ENCODE assay signal across 22 cellular contexts in the genomic region with DNA sequence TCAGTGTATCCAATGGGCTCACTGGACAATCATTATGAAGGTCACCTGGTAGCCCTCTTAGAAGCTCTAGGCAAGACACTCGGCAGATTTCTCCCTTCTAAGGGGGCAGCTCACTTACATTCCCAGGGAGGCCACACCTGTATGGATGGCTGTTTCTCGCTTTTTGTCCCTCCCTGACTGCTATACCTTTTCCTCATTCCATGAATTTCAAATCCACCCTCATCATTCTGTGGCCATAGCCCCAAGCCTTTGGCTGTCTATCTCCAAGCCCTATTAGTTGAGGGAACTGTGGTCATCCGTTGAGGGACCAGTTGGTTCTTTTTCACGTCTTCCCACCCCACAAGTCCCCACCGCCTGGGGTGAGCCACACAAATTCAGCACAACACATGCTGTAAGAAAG.
"Had no signal": no experiment of that assay in that cellular context is flagged by ENCODE, and none has a peak within 500 bp of the region (broad histone marks: within the 10 kb centered on the region; RNA-seq: fewer than 3 reads in every experiment).

No MANE protein-coding gene starts in this region.

- H3K36me3 ChIP-seq: gastrocnemius medialis, right atrium auricular region had no signal

- H3K4me3 ChIP-seq: gastrocnemius medialis, lung, right atrium auricular region, SK-N-MC, suprapubic skin had no signal

- ATAC-seq: gastrocnemius medialis; stimulated activated naive CD8-positive, alpha-beta T cell treated with anti-CD3 and anti-CD28 coated beads, Interleukin-15, amount 100 ng/mL, for 72 hours had no signal

- FAIRE-seq: colon, TTC549 had no signal

- H3K4me1 ChIP-seq: gastrocnemius medialis had no signal

- H3K9me3 ChIP-seq: gastrocnemius medialis, right atrium auricular region, suprapubic skin had no signal

- H3K27me3 ChIP-seq: gastrocnemius medialis, right atrium auricular region, suprapubic skin had no signal

- DNase-seq: activated B cell treated with CpG ODN at 0.5 μM for 24 hours; activated CD4-positive, alpha-beta memory T cell treated with anti-CD3 and anti-CD28 coated beads for 36 hours; activated CD4-positive, alpha-beta T cell treated with anti-CD3 and anti-CD28 coated beads for 4 hours; activated naive CD4-positive, alpha-beta T cell treated with Interleukin-2 at 50 U/mL for 16 hours; activated naive CD8-positive, alpha-beta T cell treated with anti-CD3 and anti-CD28 coated beads, Interleukin-2, amount 10 ng/mL, durations not matched to agents 7 days and 5 days; activated T-cell treated with anti-CD3 and anti-CD28 coated beads, Interleukin-2, amount 50 U/mL, for 24 hours; amygdala; caudate nucleus; endodermal cell; gastrocnemius medialis; head of caudate nucleus; immature natural killer cell; midbrain; nephron progenitor cell; nucleus accumbens; stimulated activated naive CD8-positive, alpha-beta T cell treated with anti-CD3 and anti-CD28 coated beads, Interleukin-15, amount 100 ng/mL, for 72 hours had no signal

- H3K27ac ChIP-seq: gastrocnemius medialis, right atrium auricular region, SK-N-MC, suprapubic skin had no signal
